In the genomic region with DNA sequence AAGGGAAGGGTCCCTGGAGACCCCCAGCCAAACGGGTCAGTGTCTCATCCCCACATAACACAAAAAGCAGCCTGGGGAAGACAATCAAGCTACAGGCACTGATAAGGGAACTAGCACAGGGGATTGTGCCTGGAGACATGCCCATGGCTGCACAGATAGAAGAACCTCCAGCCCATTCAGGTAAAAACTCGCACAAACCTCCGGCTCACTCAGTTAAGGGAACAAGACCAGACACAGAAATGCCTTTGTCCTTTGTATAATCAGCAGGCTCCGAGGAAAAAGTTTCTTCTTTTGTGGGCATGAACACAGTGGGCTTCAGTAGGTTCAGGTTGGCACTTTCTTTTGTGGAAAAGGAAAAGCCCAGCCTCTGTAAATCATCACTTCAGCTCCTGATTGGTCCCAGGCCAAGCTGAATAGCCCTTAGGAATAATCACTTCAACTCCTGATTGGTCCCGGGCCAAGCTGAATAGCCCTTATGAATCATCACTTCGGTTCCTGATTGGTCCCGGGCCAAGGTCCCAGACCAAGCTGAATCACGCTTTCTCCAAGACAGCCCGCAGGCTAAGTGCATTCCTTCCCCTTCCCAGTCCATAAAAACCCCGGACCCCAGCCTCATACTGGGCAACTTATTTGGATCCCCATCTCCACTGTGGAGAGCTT, we compare ENCODE assay signal across 18 cellular contexts. TPM values are rescaled to one million over a fixed set of nuclear protein-coding genes. Genes with fewer than 3 reads are reported as not detected.
DNase-seq lines count a peak whose midpoint lies in the region; TF ChIP-seq lines count a peak whose summit lies in the region.
"Had no signal": no experiment of that assay in that cellular context is flagged by ENCODE, and none has a peak within 500 bp of the region (broad histone marks: within the 10 kb centered on the region; RNA-seq: fewer than 3 reads in every experiment).

No MANE protein-coding gene starts in this region.

- no peak overlapping the region for H2BK12ac ChIP-seq in mesenchymal stem cell (ENCODE audit: low read length in 2 of 2)

- no peak for TF ChIP-seq CTCF in cardiac fibroblast (IDR thresholded peaks at IDR 0.05; ENCODE audit: low read depth, low read length)

- H3K9me3 ChIP-seq in mesenchymal stem cell (ENCODE audit: control insufficient read depth, low read length) = peaks cover 18% of the 10 kb centered on the region
- H3K9me3 ChIP-seq: BLaER1 had no signal

- H4K8ac ChIP-seq in mesenchymal stem cell (ENCODE audit: low read length) = peak overlapping the region; percentile 7

- H3K14ac ChIP-seq in mesenchymal stem cell (ENCODE audit: low read length in 2 of 2) = no peak overlapping the region

- H3K4ac ChIP-seq in mesenchymal stem cell (ENCODE audit: low read depth in 1 of 2, low read length in 2 of 2) = no peak overlapping the region

- H3K79me1 ChIP-seq in mesenchymal stem cell (replicated peaks; ENCODE audit: low read length, poor library complexity, severe bottlenecking) = peaks cover 1% of the 10 kb centered on the region

- H3K9ac ChIP-seq in mesenchymal stem cell (ENCODE audit: low read length) = no peak overlapping the region
- H3K9ac ChIP-seq: BLaER1 had no signal

- H2AK5ac ChIP-seq in mesenchymal stem cell (ENCODE audit: low read length, severe bottlenecking) = no peak overlapping the region

- peaks cover 12 to 45% of the 10 kb centered on the region in 2 experiments for H3K36me3 ChIP-seq in mesenchymal stem cell (ENCODE audit: control insufficient read depth in 1 of 2, insufficient read depth in 2 of 2, low read depth in 1 of 2, low read length in 2 of 2)

- H3K4me3 ChIP-seq in cardiac fibroblast (replicated peaks in 1 of 2; ENCODE audit: low read depth in 2 of 2, low read length in 2 of 2) = no peak overlapping the region
- H3K4me3 ChIP-seq in mesenchymal stem cell (ENCODE audit: insufficient read depth in 1 of 2, low read depth in 1 of 2, low read length in 2 of 2) = no peak overlapping the region
- H3K4me3 ChIP-seq: BLaER1, GM12878, lung, sigmoid colon, tibial nerve had no signal

- H3K23ac ChIP-seq in mesenchymal stem cell (ENCODE audit: low read length in 2 of 2) = no peak overlapping the region

- DNase-seq in EL (peak; percentile 35), M059J (ENCODE audit: low read depth) (peak; percentile 47), cardiac fibroblast (ENCODE audit: low read depth in 2 of 2) (peak; percentile 18 to 71), mesenchymal stem cell (no peak), putamen (ENCODE audit: low spot score) (no peak), NCI-H187 treated with DMSO at 0.1 percent for 48 hours (lab: John Stamatoyannopoulos, UW) (no peak)
- DNase-seq in activated CD8-positive, alpha-beta memory T cell treated with anti-CD3 and anti-CD28 coated beads for 24 hours = no peak
- DNase-seq: H9; immature natural killer cell; naive thymus-derived CD4-positive, alpha-beta T cell; NCI-H1694; NCI-H2227 treated with DMSO at 0.1 percent for 48 hours; sigmoid colon; stimulated activated naive CD4-positive, alpha-beta T cell had no signal

- H3K27ac ChIP-seq in mesenchymal stem cell (ENCODE audit: low read length, poor library complexity, severe bottlenecking) = no peak overlapping the region
- H3K27ac ChIP-seq: BLaER1, sigmoid colon, tibial nerve had no signal

- no peak overlapping the region for H4K91ac ChIP-seq in mesenchymal stem cell (ENCODE audit: low read length)

- H2BK15ac ChIP-seq in mesenchymal stem cell (ENCODE audit: low read depth, poor library complexity, severe bottlenecking) = no peak overlapping the region

- H3K18ac ChIP-seq in mesenchymal stem cell (ENCODE audit: low read depth in 1 of 2, low read length in 2 of 2) = no peak overlapping the region

- H3K4me1 ChIP-seq in mesenchymal stem cell (ENCODE audit: control insufficient read depth, insufficient read depth, low read depth, low read length) = peaks cover 2% of the 10 kb centered on the region

- no peak overlapping the region for H2BK120ac ChIP-seq in mesenchymal stem cell (ENCODE audit: low read depth, low read length)

- no peak overlapping the region for H2BK5ac ChIP-seq in mesenchymal stem cell (ENCODE audit: low read depth, low read length, poor library complexity, severe bottlenecking)

- no peak overlapping the region for H2AFZ ChIP-seq in mesenchymal stem cell (ENCODE audit: low read depth, low read length)

- WGBS in mesenchymal stem cell = 84% methylated on average over 10 of the region's 10 CpGs

- H3K27me3 ChIP-seq in mesenchymal stem cell (ENCODE audit: control insufficient read depth in 1 of 2, insufficient read depth in 1 of 2, low read length in 2 of 2) = no peaks in the 10 kb centered on the region
- H3K27me3 ChIP-seq: BLaER1, sigmoid colon, tibial nerve had no signal

- no peak overlapping the region for H3K4me2 ChIP-seq in mesenchymal stem cell (ENCODE audit: low read length, poor library complexity, severe bottlenecking)
- H3K4me2 ChIP-seq: BLaER1 had no signal

RNA-seq across cellular contexts. Expression of a gene that starts 5.0 kb away (rescaled TPM):
- total RNA-seq in M059J (2014; rRNA removed; shearing (Covaris generic)) = 4.3 and 9.2 TPM in 2 replicates
- 1.6 TPM for polyA plus RNA-seq in mesenchymal stem cell (2013, experiment 1 of 2)
- polyA plus RNA-seq in mesenchymal stem cell (2013, experiment 2 of 2) = 1.8 TPM

RNA-seq across cellular contexts. Expression of a gene that starts 13.8 kb away (rescaled TPM):
- total RNA-seq in M059J (2014; rRNA removed; shearing (Covaris generic)) = 6.1 and 10.2 TPM in 2 replicates
- polyA plus RNA-seq in mesenchymal stem cell (2013, experiment 1 of 2) = 5.4 TPM
- polyA plus RNA-seq in mesenchymal stem cell (2013, experiment 2 of 2) = 5.3 TPM

RNA-seq across cellular contexts. Expression of a gene that starts 27.4 kb away (rescaled TPM):
- 6.1 and 10.8 TPM in 2 replicates for total RNA-seq in M059J (2014; rRNA removed; shearing (Covaris generic))
- polyA plus RNA-seq in mesenchymal stem cell (2013, experiment 1 of 2) = 3.1 TPM
- polyA plus RNA-seq in mesenchymal stem cell (2013, experiment 2 of 2) = 3.2 TPM

RNA-seq across cellular contexts. Expression of a gene that starts 46.7 kb away (rescaled TPM):
- 3.6 and 7.2 TPM in 2 replicates for total RNA-seq in M059J (2014; rRNA removed; shearing (Covaris generic))
- 2.2 TPM for polyA plus RNA-seq in mesenchymal stem cell (2013, experiment 1 of 2)
- polyA plus RNA-seq in mesenchymal stem cell (2013, experiment 2 of 2) = 2.0 TPM

RNA-seq across cellular contexts. Expression of a gene that starts 54.1 kb away (rescaled TPM):
- total RNA-seq in M059J (2014; rRNA removed; shearing (Covaris generic)) = 4.4 and 8.6 TPM in 2 replicates
- polyA plus RNA-seq in mesenchymal stem cell (2013, experiment 1 of 2) = 2.4 TPM
- 2.2 TPM for polyA plus RNA-seq in mesenchymal stem cell (2013, experiment 2 of 2)

Comparison
In these comparisons a context has a peak if more than half of its experiments do, and no peak if none do; other contexts are left out.
1. DNase-seq: peak in EL (single experiment), M059J (single experiment) and cardiac fibroblast (2 of 2); none in mesenchymal stem cell (single experiment), putamen (single experiment), activated CD8-positive, alpha-beta memory T cell treated with anti-CD3 and anti-CD28 coated beads for 24 hours (single experiment) and NCI-H187 treated with DMSO at 0.1 percent for 48 hours (single experiment).